9 cellular contexts compared by ENCODE assay signal in genomic region chr1:208557695-208558094, GRCh38.
"Had no signal": no experiment of that assay in that cellular context is flagged by ENCODE, and none has a peak within 500 bp of the region (broad histone marks: within the 10 kb centered on the region; RNA-seq: fewer than 3 reads in every experiment).

No MANE protein-coding gene starts in this region.

- DNase-seq: GM23248, GOT3, H7, HFFc6 had no signal

- H3K4me1 ChIP-seq: HAP-1 had no signal

- H3K36me3 Mint-ChIP-seq: IgD-negative memory B cell had no signal

- H3K36me3 ChIP-seq: HAP-1 had no signal

- H3K4me3 ChIP-seq: GM23248, HAP-1 had no signal

- H3K27ac ChIP-seq: GM23248, HL-60 had no signal

- H3K9me3 ChIP-seq: HAP-1 had no signal

- ATAC-seq: HCT116, HepG2 had no signal

- H3K27ac Mint-ChIP-seq: HFFc6, IgD-negative memory B cell had no signal

- H3K4me3 Mint-ChIP-seq: HFFc6, IgD-negative memory B cell had no signal
